Comparison of ENCODE assay signal across 11 cellular contexts in the genomic region with DNA sequence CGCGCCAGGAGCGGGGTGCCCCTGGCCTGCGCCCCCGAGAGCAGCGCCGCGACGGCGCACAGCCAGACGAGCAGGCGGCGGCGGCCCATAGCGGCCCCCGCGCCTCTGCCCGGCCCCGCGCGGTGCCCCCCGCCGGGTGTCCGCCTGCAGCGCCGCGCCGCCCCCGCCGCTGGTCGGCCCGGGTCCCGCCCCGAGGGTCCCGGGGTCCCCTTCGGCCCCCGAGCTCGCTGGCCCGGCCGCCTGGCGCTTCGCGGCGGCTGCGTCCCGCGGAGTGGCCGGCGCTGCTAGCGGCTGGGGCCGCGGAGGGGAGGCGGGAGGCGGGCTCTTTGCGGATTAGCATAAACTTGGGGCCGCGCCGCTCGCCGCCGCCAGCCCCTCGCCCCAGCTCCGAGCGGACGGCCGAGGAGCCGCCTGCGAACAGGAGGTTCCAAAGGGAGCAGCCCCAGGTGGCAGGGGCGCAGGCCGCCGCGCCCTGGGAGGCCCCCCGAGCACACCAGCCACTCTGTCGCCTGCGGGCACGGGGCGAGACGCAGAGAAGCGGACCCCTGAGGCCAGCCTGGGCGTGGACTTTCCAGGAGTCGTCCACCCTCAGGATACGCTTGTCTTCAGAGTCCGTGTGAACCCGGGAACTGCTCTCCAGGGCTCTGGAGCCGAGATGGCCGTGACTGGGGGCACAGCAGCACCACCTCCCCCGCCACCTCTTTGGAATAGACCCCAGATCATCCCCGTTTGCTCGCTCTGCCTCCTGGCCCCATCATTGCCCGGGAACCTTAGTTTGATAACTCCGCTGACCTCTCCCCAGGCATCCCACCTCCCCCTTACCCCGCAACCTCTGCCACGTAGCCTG. TPM values are rescaled to one million over a fixed set of nuclear protein-coding genes. Genes with fewer than 3 reads are reported as not detected.
DNase-seq lines count a peak whose midpoint lies in the region; ATAC-seq, FAIRE-seq and TF ChIP-seq lines count a peak whose summit lies in the region.
"Had no signal": no experiment of that assay in that cellular context is flagged by ENCODE, and none has a peak within 500 bp of the region (broad histone marks: within the 10 kb centered on the region; RNA-seq: fewer than 3 reads in every experiment).

A gene with protein sequence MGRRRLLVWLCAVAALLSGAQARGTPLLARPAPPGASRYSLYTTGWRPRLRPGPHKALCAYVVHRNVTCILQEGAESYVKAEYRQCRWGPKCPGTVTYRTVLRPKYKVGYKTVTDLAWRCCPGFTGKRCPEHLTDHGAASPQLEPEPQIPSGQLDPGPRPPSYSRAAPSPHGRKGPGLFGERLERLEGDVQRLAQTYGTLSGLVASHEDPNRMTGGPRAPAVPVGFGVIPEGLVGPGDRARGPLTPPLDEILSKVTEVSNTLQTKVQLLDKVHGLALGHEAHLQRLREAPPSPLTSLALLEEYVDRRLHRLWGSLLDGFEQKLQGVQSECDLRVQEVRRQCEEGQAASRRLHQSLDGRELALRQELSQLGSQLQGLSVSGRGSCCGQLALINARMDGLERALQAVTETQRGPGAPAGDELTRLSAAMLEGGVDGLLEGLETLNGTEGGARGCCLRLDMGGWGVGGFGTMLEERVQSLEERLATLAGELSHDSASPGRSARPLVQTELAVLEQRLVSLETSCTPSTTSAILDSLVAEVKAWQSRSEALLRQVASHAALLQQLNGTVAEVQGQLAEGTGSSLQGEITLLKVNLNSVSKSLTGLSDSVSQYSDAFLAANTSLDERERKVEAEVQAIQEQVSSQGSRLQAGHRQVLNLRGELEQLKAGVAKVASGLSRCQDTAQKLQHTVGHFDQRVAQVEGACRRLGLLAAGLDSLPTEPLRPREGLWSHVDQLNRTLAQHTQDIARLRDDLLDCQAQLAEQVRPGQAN (minus strand): TSS at position 273 of the 847 bp plus-strand sequence. CDS start 184 bp downstream, at position 89.

- no peak for FAIRE-seq in GM19239 (lab: Jason Lieb, UNC)

- no peak for TF ChIP-seq POLR2A in gastroesophageal sphincter (IDR thresholded peaks at IDR 0.05)

- peak; percentile 37 for ATAC-seq in gastroesophageal sphincter

- H3K4me1 ChIP-seq in gastroesophageal sphincter, result peaks cover 0 to 18% (median 7%) of the 10 kb centered on the region in 3 donors

- H3K27me3 ChIP-seq in gastroesophageal sphincter, result peaks cover 68% of the 10 kb centered on the region

- DNase-seq in DMS 273 (lab: John Stamatoyannopoulos, UW; ENCODE audit: unreplicated experiment), result peak; percentile 66
- no peak for DNase-seq in DMS 273 treated with DMSO at 0.1 percent for 48 hours (lab: John Stamatoyannopoulos, UW)
- peak; percentile 68 for DNase-seq in NCI-H2227 (lab: John Stamatoyannopoulos, UW; ENCODE audit: unreplicated experiment)
- DNase-seq in retinal pigment epithelial cell (ENCODE audit: low read depth), result no peak
- no peak for DNase-seq in GM03348 (ENCODE audit: low spot score)
- no peak for DNase-seq in GM19239 (ENCODE audit: insufficient read length, low spot score)
- no peak for DNase-seq in NK-92 (lab: John Stamatoyannopoulos, UW; ENCODE audit: unreplicated experiment)
- DNase-seq: SHP77 treated with DMSO at 0.1 percent for 48 hours had no signal

- H3K9me3 ChIP-seq in gastroesophageal sphincter, result peaks cover 0 to 8% (median 0%) of the 10 kb centered on the region in 3 donors

- peak within 1 kb of the TSS in 1 of 4 donors; percentile 33 for H3K27ac ChIP-seq in gastroesophageal sphincter
- H3K27ac ChIP-seq: 22Rv1, HL-60 had no signal

- WGBS in gastroesophageal sphincter (ENCODE audit: low coverage in 1 of 2), 2 donors, result 35 to 47% methylated on average over 4 to 6 of the region's 93 CpGs

- H3K36me3 ChIP-seq in gastroesophageal sphincter, result no peaks in the 10 kb centered on the region

- no peak for TF ChIP-seq EP300 in gastroesophageal sphincter (IDR thresholded peaks at IDR 0.05)

- H3K4me3 ChIP-seq in gastroesophageal sphincter (peak within 1 kb of the TSS in 1 of 2 donors; percentile 55), retinal pigment epithelial cell (ENCODE audit: low read length) (peak within 1 kb of the TSS; percentile 37)

- TF ChIP-seq CTCF in gastroesophageal sphincter (IDR thresholded peaks at IDR 0.05), result no peak
- TF ChIP-seq CTCF in retinal pigment epithelial cell (conservative IDR thresholded peaks at IDR 0.05; ENCODE audit: low read depth, low read length), result no peak

RNA-seq across cellular contexts. Expression of the gene that starts here (rescaled TPM):
- 1 to 10 TPM; 1.1 to 3.6 (median 2.9) TPM for total RNA-seq in gastroesophageal sphincter

Comparison
In these comparisons a context has a peak if more than half of its experiments do, and no peak if none do; other contexts are left out.
1. DNase-seq: peak in DMS 273 (single experiment) and NCI-H2227 (single experiment); none in DMS 273 treated with DMSO at 0.1 percent for 48 hours (single experiment), retinal pigment epithelial cell (single experiment), GM03348 (single experiment), GM19239 (single experiment) and NK-92 (single experiment).